9 cellular contexts compared by ENCODE assay signal in the genomic region with DNA sequence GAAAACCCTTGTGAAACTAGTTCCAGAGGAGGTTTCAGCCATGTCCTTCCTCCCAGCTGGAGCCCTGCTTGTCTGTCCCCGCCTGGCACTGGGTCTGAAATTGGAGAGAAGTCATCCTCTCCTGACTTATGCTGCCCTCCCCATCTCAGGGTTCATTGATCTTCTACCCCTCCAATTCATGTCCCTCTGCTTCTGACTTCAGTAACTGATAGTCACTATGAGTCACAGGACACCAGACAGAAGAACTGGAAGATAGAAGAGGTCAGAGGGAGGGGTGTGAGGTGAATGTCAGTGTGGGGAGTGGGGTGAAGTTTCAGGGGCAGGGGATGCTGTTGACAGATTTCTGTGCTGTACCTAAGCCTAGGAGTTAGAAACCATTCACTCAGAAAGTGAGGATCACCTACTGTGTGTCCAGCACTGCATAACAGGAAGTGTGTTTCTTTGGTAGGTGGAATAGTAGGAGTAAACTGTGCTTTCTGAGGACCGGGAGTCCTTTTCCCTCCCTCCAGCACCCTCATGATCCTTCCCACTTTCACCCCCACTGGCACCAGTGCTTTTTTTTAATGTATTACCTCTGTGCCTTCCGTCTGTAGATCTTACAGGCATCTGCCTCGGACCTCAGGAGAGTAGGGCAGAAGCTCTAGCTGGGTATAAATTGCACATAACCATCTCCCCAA. TPM values are rescaled to one million over a fixed set of nuclear protein-coding genes. Genes with fewer than 3 reads are reported as not detected.
DNase-seq lines count a peak whose midpoint lies in the region; ATAC-seq, FAIRE-seq and TF ChIP-seq lines count a peak whose summit lies in the region.
"Had no signal": no experiment of that assay in that cellular context is flagged by ENCODE, and none has a peak within 500 bp of the region (broad histone marks: within the 10 kb centered on the region; RNA-seq: fewer than 3 reads in every experiment).

No MANE protein-coding gene starts in this region.

- intact Hi-C loops in activated CD4-positive, alpha-beta T cell treated with anti-CD3 and anti-CD28 coated beads for 36 hours (cut with DNase I, micrococcal nuclease), result loop anchor here in 1 of 2 experiments (2.0 to 10.0 kb wide), 3 partner anchors 212 to 1230 kb away; a partner anchor contains a TSS
- intact Hi-C loops in activated CD8-positive, alpha-beta T cell treated with anti-CD3 and anti-CD28 coated beads for 36 hours (cut with micrococcal nuclease), result no loop called here
- intact Hi-C loops in kidney (cut with DNase I), result no loop called here

- CTCF ChIA-PET in activated CD4-positive, alpha-beta T cell treated with anti-CD3 and anti-CD28 coated beads for 36 hours (lab: Charles Lee), result no interaction called here
- CTCF ChIA-PET in activated CD8-positive, alpha-beta T cell treated with anti-CD3 and anti-CD28 coated beads for 36 hours (lab: Charles Lee), result interaction anchor here (0.7 kb wide), 1 partner anchor 14 kb away, joined by 3 read pairs; no protein-coding TSS in a partner anchor

- peaks cover 37% of the 10 kb centered on the region for H3K4me1 Mint-ChIP-seq in activated CD4-positive, alpha-beta T cell treated with anti-CD3 and anti-CD28 coated beads for 36 hours
- peaks cover 34% of the 10 kb centered on the region for H3K4me1 Mint-ChIP-seq in activated CD8-positive, alpha-beta T cell treated with anti-CD3 and anti-CD28 coated beads for 36 hours (ENCODE audit: low read depth)

- peaks cover 3 to 8% of the 10 kb centered on the region in 2 donors for H3K4me1 ChIP-seq in kidney (ENCODE audit: control insufficient read depth in 1 of 2, insufficient read depth in 1 of 2, low read depth in 1 of 2, low read length in 2 of 2)

- no peak for DNase-seq in activated CD4-positive, alpha-beta T cell treated with anti-CD3 and anti-CD28 coated beads for 36 hours
- no peak for DNase-seq in activated CD4-positive, alpha-beta T cell treated with anti-CD3 and anti-CD28 coated beads for 48 hours
- DNase-seq in activated CD8-positive, alpha-beta T cell treated with anti-CD3 and anti-CD28 coated beads for 36 hours, result no peak
- DNase-seq in kidney (no peak), substantia nigra (lab: John Stamatoyannopoulos, UW) (no peak), NCI-H748 treated with DMSO at 0.1 percent for 48 hours (lab: John Stamatoyannopoulos, UW) (no peak)

- no peak for TF ChIP-seq POLR2A in GM18505 (IDR thresholded peaks at IDR 0.05; ENCODE audit: borderline replicate concordance, extremely low read depth, insufficient read depth, insufficient read length)

- peak overlapping the region in 1 of 2 donors; percentile 21 for H3K9ac ChIP-seq in kidney (ENCODE audit: low read length in 2 of 2)

- peak overlapping the region; percentile 85 for H3K4me3 Mint-ChIP-seq in activated CD4-positive, alpha-beta T cell treated with anti-CD3 and anti-CD28 coated beads for 36 hours
- peak overlapping the region; percentile 88 for H3K4me3 Mint-ChIP-seq in activated CD8-positive, alpha-beta T cell treated with anti-CD3 and anti-CD28 coated beads for 36 hours

- POLR2A ChIA-PET in activated CD4-positive, alpha-beta T cell treated with anti-CD3 and anti-CD28 coated beads for 36 hours (lab: Charles Lee), result no interaction called here
- POLR2A ChIA-PET in activated CD8-positive, alpha-beta T cell treated with anti-CD3 and anti-CD28 coated beads for 36 hours (lab: Charles Lee), result interaction anchor here (0.7 to 1.3 kb wide), 3 partner anchors 15 to 117 kb away, joined by 3 to 7 read pairs (median 5); no protein-coding TSS in a partner anchor

- no peaks in the 10 kb centered on the region for H3K9me3 ChIP-seq in kidney (ENCODE audit: control insufficient read depth in 1 of 2, low read length in 2 of 2)

- peak overlapping the region; percentile 77 for H3K4me3 ChIP-seq in kidney (ENCODE audit: low read length in 2 of 2)

- TF ChIP-seq CTCF in activated CD8-positive, alpha-beta T cell treated with anti-CD3 and anti-CD28 coated beads for 36 hours (IDR thresholded peaks at IDR 0.05), result no peak
- TF ChIP-seq CTCF in kidney (IDR thresholded peaks at IDR 0.05; ENCODE audit: borderline replicate concordance, extremely low read depth, insufficient read depth), result no peak

- H3K27me3 Mint-ChIP-seq in activated CD4-positive, alpha-beta T cell treated with anti-CD3 and anti-CD28 coated beads for 36 hours, result peaks cover 2% of the 10 kb centered on the region
- H3K27me3 Mint-ChIP-seq in activated CD8-positive, alpha-beta T cell treated with anti-CD3 and anti-CD28 coated beads for 36 hours, result no peaks in the 10 kb centered on the region

- peak; percentile 8 for ATAC-seq in activated CD4-positive, alpha-beta T cell treated with anti-CD3 and anti-CD28 coated beads for 36 hours
- no peak for ATAC-seq in activated CD8-positive, alpha-beta T cell treated with anti-CD3 and anti-CD28 coated beads for 36 hours
- ATAC-seq in GM18505 (IDR thresholded peaks at IDR 0.05; ENCODE audit: unreplicated experiment), result no peak
- no peak for ATAC-seq in HG02840 (IDR thresholded peaks at IDR 0.05; ENCODE audit: low FRiP score, unreplicated experiment)

- H3K27ac Mint-ChIP-seq in activated CD4-positive, alpha-beta T cell treated with anti-CD3 and anti-CD28 coated beads for 36 hours, result peak overlapping the region; percentile 56
- H3K27ac Mint-ChIP-seq in activated CD8-positive, alpha-beta T cell treated with anti-CD3 and anti-CD28 coated beads for 36 hours, result peak overlapping the region; percentile 92

- peaks cover 48% of the 10 kb centered on the region for H3K36me3 Mint-ChIP-seq in activated CD4-positive, alpha-beta T cell treated with anti-CD3 and anti-CD28 coated beads for 36 hours (ENCODE audit: low read depth)
- H3K36me3 Mint-ChIP-seq in activated CD8-positive, alpha-beta T cell treated with anti-CD3 and anti-CD28 coated beads for 36 hours (ENCODE audit: low read depth), result peaks cover 31% of the 10 kb centered on the region

- H3K9me3 Mint-ChIP-seq in activated CD4-positive, alpha-beta T cell treated with anti-CD3 and anti-CD28 coated beads for 36 hours (ENCODE audit: low read depth), result no peaks in the 10 kb centered on the region
- H3K9me3 Mint-ChIP-seq in activated CD8-positive, alpha-beta T cell treated with anti-CD3 and anti-CD28 coated beads for 36 hours, result no peaks in the 10 kb centered on the region

- H3K27ac ChIP-seq in kidney (ENCODE audit: low read depth in 2 of 2, low read length in 2 of 2) (no peak overlapping the region), substantia nigra (ENCODE audit: low read depth, low read length, poor library complexity, severe bottlenecking) (peak overlapping the region; percentile 2)

- FAIRE-seq in kidney (lab: Jason Lieb, UNC), result no peak
- FAIRE-seq: bronchial epithelial cell had no signal

- H3K36me3 ChIP-seq in kidney (ENCODE audit: control insufficient read depth in 1 of 2, insufficient read depth in 2 of 2, low read length in 2 of 2), result peaks cover 18 to 27% of the 10 kb centered on the region in 2 donors

RNA-seq across cellular contexts. Expression of a gene that starts 0.6 kb away (rescaled TPM):
- 10 to 100 TPM; 32.6 to 38.1 TPM for total RNA-seq in activated CD4-positive, alpha-beta T cell treated with anti-CD3 and anti-CD28 coated beads for 36 hours
- total RNA-seq in activated CD8-positive, alpha-beta T cell treated with anti-CD3 and anti-CD28 coated beads for 36 hours, result 10 to 100 TPM; 43.0 to 43.5 TPM
- total RNA-seq in kidney, result 34.5 TPM
- polyA plus RNA-seq in kidney (ENCODE audit: insufficient read depth, low read depth, low replicate concordance), result 73.9 TPM

RNA-seq across cellular contexts. Expression of a gene that starts 17.6 kb away (rescaled TPM):
- total RNA-seq in activated CD4-positive, alpha-beta T cell treated with anti-CD3 and anti-CD28 coated beads for 36 hours, result 10 to 100 TPM; 16.5 to 17.5 TPM
- total RNA-seq in activated CD8-positive, alpha-beta T cell treated with anti-CD3 and anti-CD28 coated beads for 36 hours, result 10 to 100 TPM; 21.6 to 22.3 TPM
- total RNA-seq in kidney, result 17.7 TPM
- polyA plus RNA-seq in kidney (ENCODE audit: insufficient read depth, low read depth, low replicate concordance), result 8.6 TPM
